Comparison of ENCODE assay signal across 1 cellular context in the genomic region with DNA sequence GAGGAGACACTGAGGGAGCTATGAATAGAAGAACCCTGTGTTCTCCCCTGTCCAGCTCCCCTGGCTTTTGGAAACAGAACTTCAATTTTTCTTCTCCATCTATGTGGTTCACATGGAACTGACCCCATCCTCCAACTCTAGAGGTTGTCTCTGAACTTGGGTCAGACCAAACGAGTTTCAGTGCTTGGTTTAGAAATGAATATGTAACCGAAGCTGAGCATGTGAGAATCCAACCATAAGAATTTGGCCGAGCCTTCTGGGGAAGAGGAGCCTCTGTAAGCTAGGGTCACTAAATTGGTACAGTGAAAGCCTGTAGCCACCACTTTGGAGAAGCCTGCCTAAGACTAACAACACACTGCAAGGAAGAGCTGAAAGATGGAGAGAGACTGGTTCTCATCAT.
A peak's percentile ranks its signal among the peaks of the same experiment; 100 is the strongest.
TF ChIP-seq lines count a peak whose summit lies in the region.

No MANE protein-coding gene starts in this region.

TF ChIP-seq in GM12878, 131 proteins besides CTCF, POLR2A, EP300 and RAD21 (continued from another document and continues in another):
- TF ChIP-seq, protein P1, sequence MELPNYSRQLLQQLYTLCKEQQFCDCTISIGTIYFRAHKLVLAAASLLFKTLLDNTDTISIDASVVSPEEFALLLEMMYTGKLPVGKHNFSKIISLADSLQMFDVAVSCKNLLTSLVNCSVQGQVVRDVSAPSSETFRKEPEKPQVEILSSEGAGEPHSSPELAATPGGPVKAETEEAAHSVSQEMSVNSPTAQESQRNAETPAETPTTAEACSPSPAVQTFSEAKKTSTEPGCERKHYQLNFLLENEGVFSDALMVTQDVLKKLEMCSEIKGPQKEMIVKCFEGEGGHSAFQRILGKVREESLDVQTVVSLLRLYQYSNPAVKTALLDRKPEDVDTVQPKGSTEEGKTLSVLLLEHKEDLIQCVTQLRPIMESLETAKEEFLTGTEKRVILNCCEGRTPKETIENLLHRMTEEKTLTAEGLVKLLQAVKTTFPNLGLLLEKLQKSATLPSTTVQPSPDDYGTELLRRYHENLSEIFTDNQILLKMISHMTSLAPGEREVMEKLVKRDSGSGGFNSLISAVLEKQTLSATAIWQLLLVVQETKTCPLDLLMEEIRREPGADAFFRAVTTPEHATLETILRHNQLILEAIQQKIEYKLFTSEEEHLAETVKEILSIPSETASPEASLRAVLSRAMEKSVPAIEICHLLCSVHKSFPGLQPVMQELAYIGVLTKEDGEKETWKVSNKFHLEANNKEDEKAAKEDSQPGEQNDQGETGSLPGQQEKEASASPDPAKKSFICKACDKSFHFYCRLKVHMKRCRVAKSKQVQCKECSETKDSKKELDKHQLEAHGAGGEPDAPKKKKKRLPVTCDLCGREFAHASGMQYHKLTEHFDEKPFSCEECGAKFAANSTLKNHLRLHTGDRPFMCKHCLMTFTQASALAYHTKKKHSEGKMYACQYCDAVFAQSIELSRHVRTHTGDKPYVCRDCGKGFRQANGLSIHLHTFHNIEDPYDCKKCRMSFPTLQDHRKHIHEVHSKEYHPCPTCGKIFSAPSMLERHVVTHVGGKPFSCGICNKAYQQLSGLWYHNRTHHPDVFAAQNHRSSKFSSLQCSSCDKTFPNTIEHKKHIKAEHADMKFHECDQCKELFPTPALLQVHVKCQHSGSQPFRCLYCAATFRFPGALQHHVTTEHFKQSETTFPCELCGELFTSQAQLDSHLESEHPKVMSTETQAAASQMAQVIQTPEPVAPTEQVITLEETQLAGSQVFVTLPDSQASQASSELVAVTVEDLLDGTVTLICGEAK (IDR thresholded peaks at IDR 0.05; ENCODE audit: borderline replicate concordance) = no peak
- TF ChIP-seq, protein P2, sequence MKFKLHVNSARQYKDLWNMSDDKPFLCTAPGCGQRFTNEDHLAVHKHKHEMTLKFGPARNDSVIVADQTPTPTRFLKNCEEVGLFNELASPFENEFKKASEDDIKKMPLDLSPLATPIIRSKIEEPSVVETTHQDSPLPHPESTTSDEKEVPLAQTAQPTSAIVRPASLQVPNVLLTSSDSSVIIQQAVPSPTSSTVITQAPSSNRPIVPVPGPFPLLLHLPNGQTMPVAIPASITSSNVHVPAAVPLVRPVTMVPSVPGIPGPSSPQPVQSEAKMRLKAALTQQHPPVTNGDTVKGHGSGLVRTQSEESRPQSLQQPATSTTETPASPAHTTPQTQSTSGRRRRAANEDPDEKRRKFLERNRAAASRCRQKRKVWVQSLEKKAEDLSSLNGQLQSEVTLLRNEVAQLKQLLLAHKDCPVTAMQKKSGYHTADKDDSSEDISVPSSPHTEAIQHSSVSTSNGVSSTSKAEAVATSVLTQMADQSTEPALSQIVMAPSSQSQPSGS (IDR thresholded peaks at IDR 0.05; ENCODE audit: low read length) = peak; percentile 64; the same call in 1 of the 2 replicates
- peak; percentile 77 for TF ChIP-seq IRF4 (IDR thresholded peaks at IDR 0.05; ENCODE audit: low read depth, low read length)
- peak; percentile 59; the same call in 1 of the 2 replicates for TF ChIP-seq TBL1XR1 (IDR thresholded peaks at IDR 0.05; ENCODE audit: low read depth, low read length)
- no peak for TF ChIP-seq HDAC2 (IDR thresholded peaks at IDR 0.05)
- TF ChIP-seq SREBF2 (IDR thresholded peaks at IDR 0.05; ENCODE audit: low read length) = no peak
- TF ChIP-seq TCF3 (IDR thresholded peaks at IDR 0.05; ENCODE audit: borderline replicate concordance, insufficient read depth, low read depth, low read length) = no peak
- TF ChIP-seq RAD51 (IDR thresholded peaks at IDR 0.05) = no peak
- no peak for TF ChIP-seq BACH1 (IDR thresholded peaks at IDR 0.05; ENCODE audit: borderline replicate concordance)
- peak; percentile 44; the same call in 1 of the 2 replicates for TF ChIP-seq PAX5 (IDR thresholded peaks at IDR 0.05; ENCODE audit: borderline replicate concordance, low read depth, low read length)
- no peak for TF ChIP-seq CHD4 (IDR thresholded peaks at IDR 0.05)
- TF ChIP-seq DPF2 (IDR thresholded peaks at IDR 0.05) = no peak
- peak; percentile 85 for TF ChIP-seq FOXM1 (IDR thresholded peaks at IDR 0.05; ENCODE audit: low read depth, low read length)
- TF ChIP-seq MTA3 (IDR thresholded peaks at IDR 0.05; ENCODE audit: borderline replicate concordance, low read length) = peak; percentile 56; the same call in 1 of the 2 replicates
- no peak for TF ChIP-seq TARDBP (IDR thresholded peaks at IDR 0.05; ENCODE audit: borderline replicate concordance)
- TF ChIP-seq ETV6 (conservative IDR thresholded peaks at IDR 0.05 in 1 of 2, IDR thresholded peaks at IDR 0.05 in 1 of 2; ENCODE audit: borderline replicate concordance in 1 of 2, low read depth in 1 of 2) = peak in 1 of 2 experiments; percentile 60; a peak in 2 of 4 replicates
- no peak for TF ChIP-seq ATF7 (IDR thresholded peaks at IDR 0.05; ENCODE audit: low read depth)
- TF ChIP-seq, protein P3, sequence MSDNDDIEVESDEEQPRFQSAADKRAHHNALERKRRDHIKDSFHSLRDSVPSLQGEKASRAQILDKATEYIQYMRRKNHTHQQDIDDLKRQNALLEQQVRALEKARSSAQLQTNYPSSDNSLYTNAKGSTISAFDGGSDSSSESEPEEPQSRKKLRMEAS (IDR thresholded peaks at IDR 0.05; ENCODE audit: low read depth, low read length) = no peak
- TF ChIP-seq ESRRA (IDR thresholded peaks at IDR 0.05; ENCODE audit: low read length) = no peak
- no peak for TF ChIP-seq RELA (IDR thresholded peaks at IDR 0.05; ENCODE audit: borderline replicate concordance, partially characterized antibody)
- TF ChIP-seq RB1 (IDR thresholded peaks at IDR 0.05; ENCODE audit: borderline replicate concordance) = no peak
- no peak for TF ChIP-seq PAX8 (IDR thresholded peaks at IDR 0.05)
- TF ChIP-seq MEF2B (IDR thresholded peaks at IDR 0.05; ENCODE audit: partially characterized antibody, poor library complexity, severe bottlenecking) = no peak
- TF ChIP-seq, protein P4, sequence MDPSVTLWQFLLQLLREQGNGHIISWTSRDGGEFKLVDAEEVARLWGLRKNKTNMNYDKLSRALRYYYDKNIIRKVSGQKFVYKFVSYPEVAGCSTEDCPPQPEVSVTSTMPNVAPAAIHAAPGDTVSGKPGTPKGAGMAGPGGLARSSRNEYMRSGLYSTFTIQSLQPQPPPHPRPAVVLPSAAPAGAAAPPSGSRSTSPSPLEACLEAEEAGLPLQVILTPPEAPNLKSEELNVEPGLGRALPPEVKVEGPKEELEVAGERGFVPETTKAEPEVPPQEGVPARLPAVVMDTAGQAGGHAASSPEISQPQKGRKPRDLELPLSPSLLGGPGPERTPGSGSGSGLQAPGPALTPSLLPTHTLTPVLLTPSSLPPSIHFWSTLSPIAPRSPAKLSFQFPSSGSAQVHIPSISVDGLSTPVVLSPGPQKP (IDR thresholded peaks at IDR 0.05; ENCODE audit: low read depth, low read length) = no peak
- TF ChIP-seq, protein P5, sequence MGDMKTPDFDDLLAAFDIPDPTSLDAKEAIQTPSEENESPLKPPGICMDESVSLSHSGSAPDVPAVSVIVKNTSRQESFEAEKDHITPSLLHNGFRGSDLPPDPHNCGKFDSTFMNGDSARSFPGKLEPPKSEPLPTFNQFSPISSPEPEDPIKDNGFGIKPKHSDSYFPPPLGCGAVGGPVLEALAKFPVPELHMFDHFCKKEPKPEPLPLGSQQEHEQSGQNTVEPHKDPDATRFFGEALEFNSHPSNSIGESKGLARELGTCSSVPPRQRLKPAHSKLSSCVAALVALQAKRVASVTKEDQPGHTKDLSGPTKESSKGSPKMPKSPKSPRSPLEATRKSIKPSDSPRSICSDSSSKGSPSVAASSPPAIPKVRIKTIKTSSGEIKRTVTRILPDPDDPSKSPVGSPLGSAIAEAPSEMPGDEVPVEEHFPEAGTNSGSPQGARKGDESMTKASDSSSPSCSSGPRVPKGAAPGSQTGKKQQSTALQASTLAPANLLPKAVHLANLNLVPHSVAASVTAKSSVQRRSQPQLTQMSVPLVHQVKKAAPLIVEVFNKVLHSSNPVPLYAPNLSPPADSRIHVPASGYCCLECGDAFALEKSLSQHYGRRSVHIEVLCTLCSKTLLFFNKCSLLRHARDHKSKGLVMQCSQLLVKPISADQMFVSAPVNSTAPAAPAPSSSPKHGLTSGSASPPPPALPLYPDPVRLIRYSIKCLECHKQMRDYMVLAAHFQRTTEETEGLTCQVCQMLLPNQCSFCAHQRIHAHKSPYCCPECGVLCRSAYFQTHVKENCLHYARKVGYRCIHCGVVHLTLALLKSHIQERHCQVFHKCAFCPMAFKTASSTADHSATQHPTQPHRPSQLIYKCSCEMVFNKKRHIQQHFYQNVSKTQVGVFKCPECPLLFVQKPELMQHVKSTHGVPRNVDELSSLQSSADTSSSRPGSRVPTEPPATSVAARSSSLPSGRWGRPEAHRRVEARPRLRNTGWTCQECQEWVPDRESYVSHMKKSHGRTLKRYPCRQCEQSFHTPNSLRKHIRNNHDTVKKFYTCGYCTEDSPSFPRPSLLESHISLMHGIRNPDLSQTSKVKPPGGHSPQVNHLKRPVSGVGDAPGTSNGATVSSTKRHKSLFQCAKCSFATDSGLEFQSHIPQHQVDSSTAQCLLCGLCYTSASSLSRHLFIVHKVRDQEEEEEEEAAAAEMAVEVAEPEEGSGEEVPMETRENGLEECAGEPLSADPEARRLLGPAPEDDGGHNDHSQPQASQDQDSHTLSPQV (IDR thresholded peaks at IDR 0.05) = no peak
- TF ChIP-seq NFYA (IDR thresholded peaks at IDR 0.05; ENCODE audit: borderline replicate concordance, low read depth, low read length) = no peak
- no peak for TF ChIP-seq ZNF207 (IDR thresholded peaks at IDR 0.05; ENCODE audit: borderline replicate concordance)
- no peak for TF ChIP-seq GATAD2B (conservative IDR thresholded peaks at IDR 0.05; ENCODE audit: low read depth)
- TF ChIP-seq CBFB (IDR thresholded peaks at IDR 0.05; ENCODE audit: low read depth) = no peak
- TF ChIP-seq, protein P6, sequence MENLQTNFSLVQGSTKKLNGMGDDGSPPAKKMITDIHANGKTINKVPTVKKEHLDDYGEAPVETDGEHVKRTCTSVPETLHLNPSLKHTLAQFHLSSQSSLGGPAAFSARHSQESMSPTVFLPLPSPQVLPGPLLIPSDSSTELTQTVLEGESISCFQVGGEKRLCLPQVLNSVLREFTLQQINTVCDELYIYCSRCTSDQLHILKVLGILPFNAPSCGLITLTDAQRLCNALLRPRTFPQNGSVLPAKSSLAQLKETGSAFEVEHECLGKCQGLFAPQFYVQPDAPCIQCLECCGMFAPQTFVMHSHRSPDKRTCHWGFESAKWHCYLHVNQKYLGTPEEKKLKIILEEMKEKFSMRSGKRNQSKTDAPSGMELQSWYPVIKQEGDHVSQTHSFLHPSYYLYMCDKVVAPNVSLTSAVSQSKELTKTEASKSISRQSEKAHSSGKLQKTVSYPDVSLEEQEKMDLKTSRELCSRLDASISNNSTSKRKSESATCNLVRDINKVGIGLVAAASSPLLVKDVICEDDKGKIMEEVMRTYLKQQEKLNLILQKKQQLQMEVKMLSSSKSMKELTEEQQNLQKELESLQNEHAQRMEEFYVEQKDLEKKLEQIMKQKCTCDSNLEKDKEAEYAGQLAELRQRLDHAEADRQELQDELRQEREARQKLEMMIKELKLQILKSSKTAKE (IDR thresholded peaks at IDR 0.05; ENCODE audit: low read depth, poor library complexity, severe bottlenecking) = peak; percentile 31
- no peak for TF ChIP-seq KAT2A (conservative IDR thresholded peaks at IDR 0.05; ENCODE audit: control insufficient read depth, low read depth, low read length)
- no peak for TF ChIP-seq MYB (IDR thresholded peaks at IDR 0.05; ENCODE audit: borderline replicate concordance, low read depth, low read length)
- TF ChIP-seq, protein P7, sequence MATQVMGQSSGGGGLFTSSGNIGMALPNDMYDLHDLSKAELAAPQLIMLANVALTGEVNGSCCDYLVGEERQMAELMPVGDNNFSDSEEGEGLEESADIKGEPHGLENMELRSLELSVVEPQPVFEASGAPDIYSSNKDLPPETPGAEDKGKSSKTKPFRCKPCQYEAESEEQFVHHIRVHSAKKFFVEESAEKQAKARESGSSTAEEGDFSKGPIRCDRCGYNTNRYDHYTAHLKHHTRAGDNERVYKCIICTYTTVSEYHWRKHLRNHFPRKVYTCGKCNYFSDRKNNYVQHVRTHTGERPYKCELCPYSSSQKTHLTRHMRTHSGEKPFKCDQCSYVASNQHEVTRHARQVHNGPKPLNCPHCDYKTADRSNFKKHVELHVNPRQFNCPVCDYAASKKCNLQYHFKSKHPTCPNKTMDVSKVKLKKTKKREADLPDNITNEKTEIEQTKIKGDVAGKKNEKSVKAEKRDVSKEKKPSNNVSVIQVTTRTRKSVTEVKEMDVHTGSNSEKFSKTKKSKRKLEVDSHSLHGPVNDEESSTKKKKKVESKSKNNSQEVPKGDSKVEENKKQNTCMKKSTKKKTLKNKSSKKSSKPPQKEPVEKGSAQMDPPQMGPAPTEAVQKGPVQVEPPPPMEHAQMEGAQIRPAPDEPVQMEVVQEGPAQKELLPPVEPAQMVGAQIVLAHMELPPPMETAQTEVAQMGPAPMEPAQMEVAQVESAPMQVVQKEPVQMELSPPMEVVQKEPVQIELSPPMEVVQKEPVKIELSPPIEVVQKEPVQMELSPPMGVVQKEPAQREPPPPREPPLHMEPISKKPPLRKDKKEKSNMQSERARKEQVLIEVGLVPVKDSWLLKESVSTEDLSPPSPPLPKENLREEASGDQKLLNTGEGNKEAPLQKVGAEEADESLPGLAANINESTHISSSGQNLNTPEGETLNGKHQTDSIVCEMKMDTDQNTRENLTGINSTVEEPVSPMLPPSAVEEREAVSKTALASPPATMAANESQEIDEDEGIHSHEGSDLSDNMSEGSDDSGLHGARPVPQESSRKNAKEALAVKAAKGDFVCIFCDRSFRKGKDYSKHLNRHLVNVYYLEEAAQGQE (IDR thresholded peaks at IDR 0.05; ENCODE audit: low read depth, low read length) = no peak
- peak; percentile 41; the same call in 1 of the 2 replicates for TF ChIP-seq CBX5 (IDR thresholded peaks at IDR 0.05; ENCODE audit: low read depth)
- TF ChIP-seq, protein P8, sequence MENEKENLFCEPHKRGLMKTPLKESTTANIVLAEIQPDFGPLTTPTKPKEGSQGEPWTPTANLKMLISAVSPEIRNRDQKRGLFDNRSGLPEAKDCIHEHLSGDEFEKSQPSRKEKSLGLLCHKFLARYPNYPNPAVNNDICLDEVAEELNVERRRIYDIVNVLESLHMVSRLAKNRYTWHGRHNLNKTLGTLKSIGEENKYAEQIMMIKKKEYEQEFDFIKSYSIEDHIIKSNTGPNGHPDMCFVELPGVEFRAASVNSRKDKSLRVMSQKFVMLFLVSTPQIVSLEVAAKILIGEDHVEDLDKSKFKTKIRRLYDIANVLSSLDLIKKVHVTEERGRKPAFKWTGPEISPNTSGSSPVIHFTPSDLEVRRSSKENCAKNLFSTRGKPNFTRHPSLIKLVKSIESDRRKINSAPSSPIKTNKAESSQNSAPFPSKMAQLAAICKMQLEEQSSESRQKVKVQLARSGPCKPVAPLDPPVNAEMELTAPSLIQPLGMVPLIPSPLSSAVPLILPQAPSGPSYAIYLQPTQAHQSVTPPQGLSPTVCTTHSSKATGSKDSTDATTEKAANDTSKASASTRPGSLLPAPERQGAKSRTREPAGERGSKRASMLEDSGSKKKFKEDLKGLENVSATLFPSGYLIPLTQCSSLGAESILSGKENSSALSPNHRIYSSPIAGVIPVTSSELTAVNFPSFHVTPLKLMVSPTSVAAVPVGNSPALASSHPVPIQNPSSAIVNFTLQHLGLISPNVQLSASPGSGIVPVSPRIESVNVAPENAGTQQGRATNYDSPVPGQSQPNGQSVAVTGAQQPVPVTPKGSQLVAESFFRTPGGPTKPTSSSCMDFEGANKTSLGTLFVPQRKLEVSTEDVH (IDR thresholded peaks at IDR 0.05; ENCODE audit: low read depth, partially characterized antibody) = no peak
- TF ChIP-seq, protein P9, sequence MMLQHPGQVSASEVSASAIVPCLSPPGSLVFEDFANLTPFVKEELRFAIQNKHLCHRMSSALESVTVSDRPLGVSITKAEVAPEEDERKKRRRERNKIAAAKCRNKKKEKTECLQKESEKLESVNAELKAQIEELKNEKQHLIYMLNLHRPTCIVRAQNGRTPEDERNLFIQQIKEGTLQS (IDR thresholded peaks at IDR 0.05; ENCODE audit: borderline replicate concordance, extremely low read depth, low read depth, low read length) = no peak
- TF ChIP-seq NBN (IDR thresholded peaks at IDR 0.05) = no peak
- no peak for TF ChIP-seq SREBF1 (IDR thresholded peaks at IDR 0.05; ENCODE audit: low read length)
- TF ChIP-seq ZBED1 (IDR thresholded peaks at IDR 0.05; ENCODE audit: borderline replicate concordance) = peak; percentile 49; the same call in 1 of the 2 replicates
